In genomic region chr20:64037498-64038213, GRCh38 we compare ENCODE assay signal across 9 cellular contexts. TPM values are rescaled to one million over a fixed set of nuclear protein-coding genes. Genes with fewer than 3 reads are reported as not detected.
DNase-seq lines count a peak whose midpoint lies in the region; ATAC-seq and TF ChIP-seq lines count a peak whose summit lies in the region.
"Had no signal": no experiment of that assay in that cellular context is flagged by ENCODE, and none has a peak within 500 bp of the region (broad histone marks: within the 10 kb centered on the region; RNA-seq: fewer than 3 reads in every experiment).

No MANE protein-coding gene starts in this region.

- peaks cover 10% of the 10 kb centered on the region for H3K4me1 ChIP-seq in mammary epithelial cell (ENCODE audit: insufficient read depth, low read length)
- H3K4me1 ChIP-seq in gastrocnemius medialis: peaks cover 3 to 21% of the 10 kb centered on the region in 2 donors

- peak overlapping the region; percentile 21 for H3K4me2 ChIP-seq in mammary epithelial cell (ENCODE audit: insufficient read depth, low read depth, low read length)

- DNase-seq in NCI-H1436 treated with DMSO at 0.1 percent for 48 hours (lab: John Stamatoyannopoulos, UW) (peak; percentile 15), NCI-H1436 (lab: John Stamatoyannopoulos, UW) (no peak), NCI-H510A (lab: John Stamatoyannopoulos, UW) (peak; percentile 17), mammary epithelial cell (no peak), gastrocnemius medialis (no peak), AG20443 (ENCODE audit: low spot score) (no peak), NCI-H446 (lab: John Stamatoyannopoulos, UW) (no peak)

- dilution Hi-C loops in mammary epithelial cell (cut with HindIII; ENCODE audit: low sequenced_read_pairs): no loop called here

- CTCF ChIA-PET in mammary epithelial cell (lab: Charles Lee; ENCODE audit: low non-redundant PET): interaction anchor here (1.0 to 1.1 kb wide), 2 partner anchors 30 to 57 kb away, joined by 5 to 7 read pairs; partner anchors contain the start of gene PRPF6

- H3K27ac ChIP-seq in mammary epithelial cell (ENCODE audit: insufficient read depth, low read depth, low read length): no peak overlapping the region
- no peak overlapping the region for H3K27ac ChIP-seq in gastrocnemius medialis

- ATAC-seq in gastrocnemius medialis (no peak), HG03432 (IDR thresholded peaks at IDR 0.05; ENCODE audit: unreplicated experiment) (no peak)

- H3K9me3 ChIP-seq in mammary epithelial cell (replicated peaks; ENCODE audit: insufficient read depth, low read length) (no peaks in the 10 kb centered on the region), gastrocnemius medialis (no peaks in the 10 kb centered on the region)

- 3% methylated on average over 6 of the region's 36 CpGs for WGBS in mammary epithelial cell (ENCODE audit: low coverage, missing lambda C conversion rate)

- intact Hi-C loops in mammary epithelial cell (cut with micrococcal nuclease) (loop anchor here (2.0 kb wide), 2 partner anchors 57 to 499 kb away; partner anchors contain the start of gene PRPF6), gastrocnemius medialis (cut with DNase I; ENCODE audit: low total_unique reads) (no loop called here)

- no peak overlapping the region for H3K4me3 ChIP-seq in mammary epithelial cell (replicated peaks in 1 of 3; ENCODE audit: insufficient read depth in 1 of 3, low read depth in 2 of 3, low read length in 3 of 3)
- peak overlapping the region; percentile 50 to 55 (median 52) for H3K4me3 ChIP-seq in gastrocnemius medialis

- H3K36me3 ChIP-seq in mammary epithelial cell (ENCODE audit: insufficient read depth, low read length) (no peaks in the 10 kb centered on the region), gastrocnemius medialis (peaks cover 0 to 14% of the 10 kb centered on the region in 2 donors)

- no peaks in the 10 kb centered on the region for H3K79me2 ChIP-seq in mammary epithelial cell (ENCODE audit: insufficient read depth, low read length)

- TF ChIP-seq CTCF in mammary epithelial cell (conservative IDR thresholded peaks at IDR 0.05 in 1 of 2, IDR thresholded peaks at IDR 0.05 in 1 of 2; ENCODE audit: extremely low read depth in 1 of 2, insufficient read depth in 1 of 2, low read depth in 1 of 2, low read length in 2 of 2): no peak
- no peak for TF ChIP-seq CTCF in gastrocnemius medialis (IDR thresholded peaks at IDR 0.05 in 4 of 5, conservative IDR thresholded peaks at IDR 0.05 in 1 of 5)

- TF ChIP-seq POLR2A in gastrocnemius medialis (IDR thresholded peaks at IDR 0.05): no peak

- in situ Hi-C loops in mammary epithelial cell (cut with MboI; ENCODE audit: low sequenced_read_pairs in 2 of 2): no loop called here
- in situ Hi-C loops in gastrocnemius medialis (cut with MboI; ENCODE audit: low sequenced_read_pairs in 4 of 4): no loop called here

- H3K27me3 ChIP-seq in mammary epithelial cell (ENCODE audit: insufficient read depth, low read length) (no peaks in the 10 kb centered on the region), gastrocnemius medialis (peaks cover 42 to 55% (median 51%) of the 10 kb centered on the region in 3 donors)

- H2AFZ ChIP-seq in mammary epithelial cell (ENCODE audit: low read depth, low read length): no peak overlapping the region

- no peak overlapping the region for H3K9ac ChIP-seq in mammary epithelial cell (ENCODE audit: insufficient read depth, low read length)

- no peaks in the 10 kb centered on the region for H4K20me1 ChIP-seq in mammary epithelial cell (ENCODE audit: insufficient read depth, low read length)

- no TSS peak for BruUV-seq in mammary epithelial cell (replicated peaks; lab: Mats Ljungman, UMichigan)

RNA-seq across cellular contexts. Expression of gene C20orf204, which starts 1.7 kb away (rescaled TPM):
- 1 to 10 TPM in 1 of 2 donors, under 1 TPM in 1; 0.67 to 1.0 TPM for total RNA-seq in mammary epithelial cell
- polyA plus RNA-seq in mammary epithelial cell: 0.03 TPM
- not detected for polyA minus RNA-seq in mammary epithelial cell
- under 1 TPM in 3 of 4 donors, not detected in 1; 0.16 to 0.66 (median 0.33) TPM for total RNA-seq in gastrocnemius medialis

RNA-seq across cellular contexts. Expression of gene SOX18, which starts 11.8 kb away (rescaled TPM):
- total RNA-seq in mammary epithelial cell (under 1 TPM in 1 of 2 donors, not detected in 1; 0.16 TPM), gastrocnemius medialis (1 to 10 TPM; 2.9 to 6.5 (median 5.6) TPM)
- polyA plus RNA-seq in mammary epithelial cell: not detected
- not detected for polyA minus RNA-seq in mammary epithelial cell
- polyA plus RNA-seq: AG04450 had no signal

RNA-seq across cellular contexts. Expression of gene TCEA2, which starts 25.3 kb away (rescaled TPM):
- total RNA-seq in mammary epithelial cell (10 to 100 TPM; 15.7 to 37.9 TPM), gastrocnemius medialis (10 to 100 TPM in 1 of 4 donors, 1 to 10 TPM in 3; 8.4 to 21.0 (median 8.8) TPM)
- 15.6 TPM for polyA plus RNA-seq in mammary epithelial cell
- polyA minus RNA-seq in mammary epithelial cell: 26.4 TPM

RNA-seq across cellular contexts. Expression of gene RGS19, which starts 41.7 kb away (rescaled TPM):
- total RNA-seq in mammary epithelial cell (10 to 100 TPM in 1 of 2 donors, 1 to 10 TPM in 1; 9.5 to 15.9 TPM), gastrocnemius medialis (1 to 10 TPM in 3 of 4 donors, under 1 TPM in 1; 0.92 to 7.7 (median 3.5) TPM)
- polyA plus RNA-seq in mammary epithelial cell: 13.9 TPM
- 8.8 TPM for polyA minus RNA-seq in mammary epithelial cell

RNA-seq across cellular contexts. Expression of gene OPRL1, which starts 42.2 kb away (rescaled TPM):
- total RNA-seq in mammary epithelial cell (under 1 TPM; 0.38 to 0.50 TPM), gastrocnemius medialis (under 1 TPM; 0.10 to 0.68 (median 0.15) TPM)
- 0.24 TPM for polyA plus RNA-seq in mammary epithelial cell
- polyA minus RNA-seq in mammary epithelial cell: 0.21 TPM

Comparison
In these comparisons a context has a peak if more than half of its experiments do, and no peak if none do; other contexts are left out.
1. DNase-seq: peak in NCI-H1436 treated with DMSO at 0.1 percent for 48 hours (single experiment) and NCI-H510A (single experiment); none in NCI-H1436 (single experiment), mammary epithelial cell (single experiment), gastrocnemius medialis (0 of 2), AG20443 (single experiment) and NCI-H446 (0 of 2).
2. H3K4me3 ChIP-seq: peak in gastrocnemius medialis (4 of 4); none in mammary epithelial cell (0 of 3).